ENCODE assay signal across 6 cellular contexts in the genomic region with DNA sequence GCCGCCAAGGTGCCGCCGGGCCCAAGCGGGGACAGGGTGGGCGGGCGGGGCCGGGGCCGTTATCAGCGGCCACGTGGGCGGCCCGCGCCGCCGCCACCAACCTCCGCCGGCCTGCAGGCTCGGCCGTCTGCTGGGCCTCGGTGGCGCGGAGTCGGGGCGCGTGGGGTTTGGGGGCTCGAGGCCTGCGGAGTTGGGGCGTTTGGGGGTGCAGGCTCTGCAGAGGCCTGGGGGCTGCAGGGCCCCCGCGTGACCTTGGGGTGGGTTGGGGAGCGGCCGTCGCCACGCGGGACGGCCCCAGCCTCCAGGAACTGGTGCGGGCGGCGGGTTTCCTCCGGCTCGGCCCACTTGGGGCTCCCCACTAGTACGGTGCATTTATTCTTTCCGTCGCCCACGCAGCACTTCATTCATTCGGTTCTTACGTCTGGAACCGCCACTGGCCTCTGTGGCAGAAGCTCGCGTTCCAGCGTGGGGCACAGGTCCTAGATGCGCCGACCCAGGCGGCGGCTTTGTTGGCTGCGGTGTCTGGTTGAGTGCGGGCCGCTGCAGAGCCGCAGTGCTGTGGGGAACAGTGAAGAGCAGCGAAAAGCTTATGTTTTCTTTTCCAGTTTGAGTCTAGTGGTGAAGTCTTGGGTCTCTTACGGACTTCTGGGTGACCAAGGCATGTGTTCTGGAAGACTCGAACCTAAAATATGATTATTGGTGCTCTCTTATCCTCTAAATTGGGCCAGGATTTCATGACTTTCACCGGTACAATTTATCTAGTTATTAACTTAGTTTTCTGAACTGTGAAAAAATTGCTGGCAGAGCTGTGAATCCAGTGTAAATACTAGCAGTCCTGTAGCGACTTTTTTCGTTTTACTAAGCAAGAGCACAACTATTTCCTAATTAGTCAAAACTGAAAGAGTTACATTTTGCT. TPM values are rescaled to one million over a fixed set of nuclear protein-coding genes. Genes with fewer than 3 reads are reported as not detected.
DNase-seq lines count a peak whose midpoint lies in the region; ATAC-seq lines count a peak whose summit lies in the region.

No MANE protein-coding gene starts in this region.

- peak; percentile 32 for DNase-seq in LHCN-M2 (ENCODE audit: low read depth)
- DNase-seq in adipocyte (ENCODE audit: low read depth) = peak; percentile 63
- DNase-seq in putamen (ENCODE audit: low spot score) = no peak
- DNase-seq in ureter (ENCODE audit: low spot score) = no peak

- peak overlapping the region; percentile 90 for H3K9ac ChIP-seq in adipocyte (ENCODE audit: low read length)
- H3K9ac ChIP-seq in mucosa of stomach (ENCODE audit: low read length) = peak overlapping the region; percentile 65

- peak; percentile 19 for ATAC-seq in GM19397 (IDR thresholded peaks at IDR 0.05; ENCODE audit: unreplicated experiment)

- H3K9me3 ChIP-seq in adipocyte (ENCODE audit: control insufficient read depth, low read length) (no peaks in the 10 kb centered on the region), mucosa of stomach (ENCODE audit: control insufficient read depth, low read length) (no peaks in the 10 kb centered on the region)

- H3K4me3 ChIP-seq in adipocyte (ENCODE audit: low read length) (peak overlapping the region; percentile 97), mucosa of stomach (ENCODE audit: low read length) (peak overlapping the region; percentile 56)

- H3K27me3 ChIP-seq in adipocyte (replicated peaks; ENCODE audit: control insufficient read depth, insufficient read depth, low read length) = no peaks in the 10 kb centered on the region
- no peaks in the 10 kb centered on the region for H3K27me3 ChIP-seq in mucosa of stomach (ENCODE audit: control insufficient read depth, insufficient read depth, low read length)

- H3K36me3 ChIP-seq in adipocyte (ENCODE audit: control insufficient read depth, insufficient read depth, low read length, severe bottlenecking) (peaks cover 44% of the 10 kb centered on the region), mucosa of stomach (ENCODE audit: control insufficient read depth, insufficient read depth, low read length) (no peaks in the 10 kb centered on the region)

- H3K4me1 ChIP-seq in adipocyte (ENCODE audit: control insufficient read depth, insufficient read depth, low read length) (peaks cover 28% of the 10 kb centered on the region), mucosa of stomach (ENCODE audit: control insufficient read depth, insufficient read depth, low read length) (peaks cover 15% of the 10 kb centered on the region)

RNA-seq across cellular contexts. Expression of a gene that starts 0.9 kb away (rescaled TPM):
- total RNA-seq in LHCN-M2 (2014; rRNA removed) (35.8 and 50.4 TPM in 2 replicates), ureter (81.8 TPM)
- polyA plus RNA-seq in LHCN-M2 (2012) = 35.4 TPM

RNA-seq across cellular contexts. Expression of a gene that starts 2.0 kb away (rescaled TPM):
- total RNA-seq in LHCN-M2 (2014; rRNA removed) (843 and 851 TPM in 2 replicates), ureter (106 TPM)
- polyA plus RNA-seq in LHCN-M2 (2012) = 201 TPM

RNA-seq across cellular contexts. Expression of a gene that starts 13.7 kb away (rescaled TPM):
- total RNA-seq in LHCN-M2 (2014; rRNA removed) (14.8 and 19.6 TPM in 2 replicates), ureter (64.2 TPM)
- polyA plus RNA-seq in LHCN-M2 (2012) = 41.6 TPM

RNA-seq across cellular contexts. Expression of a gene that starts 32.9 kb away (rescaled TPM):
- total RNA-seq in LHCN-M2 (2014; rRNA removed) = 1.8 and 2.7 TPM in 2 replicates
- 1.2 TPM for polyA plus RNA-seq in LHCN-M2 (2012)
- 2.6 TPM for total RNA-seq in ureter

RNA-seq across cellular contexts. Expression of a gene that starts 37.9 kb away (rescaled TPM):
- total RNA-seq in LHCN-M2 (2014; rRNA removed) (29.4 and 30.9 TPM in 2 replicates), ureter (49.0 TPM)
- polyA plus RNA-seq in LHCN-M2 (2012) = 20.9 TPM

Comparison
In these comparisons a context has a peak if more than half of its experiments do, and no peak if none do; other contexts are left out.
1. DNase-seq: peak in LHCN-M2 (single experiment) and adipocyte (single experiment); none in putamen (single experiment) and ureter (single experiment).